ENCODE assay signal across 1 cellular context in genomic region chr21:25682382-25682781, GRCh38.
TF ChIP-seq lines count a peak whose summit lies in the region.

No MANE protein-coding gene starts in this region.

TF ChIP-seq in H1, 55 proteins besides CTCF, POLR2A, EP300 and RAD21:
- TF ChIP-seq SAP30 (IDR thresholded peaks at IDR 0.05; ENCODE audit: insufficient read depth, insufficient replicate concordance, low read length), result no peak
- TF ChIP-seq SRF (IDR thresholded peaks at IDR 0.05; ENCODE audit: low read depth, low read length), result no peak
- TF ChIP-seq SIN3A (conservative IDR thresholded peaks at IDR 0.05 in 1 of 2, IDR thresholded peaks at IDR 0.05 in 1 of 2; ENCODE audit: low read depth in 1 of 2, low read length in 2 of 2), result no peak
- TF ChIP-seq TAF7 (optimal IDR thresholded peaks at IDR 0.05; ENCODE audit: borderline replicate concordance, low read depth, low read length), result no peak
- no peak for TF ChIP-seq BACH1 (IDR thresholded peaks at IDR 0.05; ENCODE audit: low read length)
- TF ChIP-seq, protein P1, sequence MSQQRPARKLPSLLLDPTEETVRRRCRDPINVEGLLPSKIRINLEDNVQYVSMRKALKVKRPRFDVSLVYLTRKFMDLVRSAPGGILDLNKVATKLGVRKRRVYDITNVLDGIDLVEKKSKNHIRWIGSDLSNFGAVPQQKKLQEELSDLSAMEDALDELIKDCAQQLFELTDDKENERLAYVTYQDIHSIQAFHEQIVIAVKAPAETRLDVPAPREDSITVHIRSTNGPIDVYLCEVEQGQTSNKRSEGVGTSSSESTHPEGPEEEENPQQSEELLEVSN (IDR thresholded peaks at IDR 0.05), result no peak
- TF ChIP-seq SP2 (IDR thresholded peaks at IDR 0.05; ENCODE audit: low read length), result no peak
- no peak for TF ChIP-seq NANOG (IDR thresholded peaks at IDR 0.05; ENCODE audit: insufficient read depth, low read depth, low read length, poor library complexity, severe bottlenecking)
- TF ChIP-seq MAX (IDR thresholded peaks at IDR 0.05), result no peak
